Comparison of ENCODE assay signal across 1 cellular context in the genomic region with DNA sequence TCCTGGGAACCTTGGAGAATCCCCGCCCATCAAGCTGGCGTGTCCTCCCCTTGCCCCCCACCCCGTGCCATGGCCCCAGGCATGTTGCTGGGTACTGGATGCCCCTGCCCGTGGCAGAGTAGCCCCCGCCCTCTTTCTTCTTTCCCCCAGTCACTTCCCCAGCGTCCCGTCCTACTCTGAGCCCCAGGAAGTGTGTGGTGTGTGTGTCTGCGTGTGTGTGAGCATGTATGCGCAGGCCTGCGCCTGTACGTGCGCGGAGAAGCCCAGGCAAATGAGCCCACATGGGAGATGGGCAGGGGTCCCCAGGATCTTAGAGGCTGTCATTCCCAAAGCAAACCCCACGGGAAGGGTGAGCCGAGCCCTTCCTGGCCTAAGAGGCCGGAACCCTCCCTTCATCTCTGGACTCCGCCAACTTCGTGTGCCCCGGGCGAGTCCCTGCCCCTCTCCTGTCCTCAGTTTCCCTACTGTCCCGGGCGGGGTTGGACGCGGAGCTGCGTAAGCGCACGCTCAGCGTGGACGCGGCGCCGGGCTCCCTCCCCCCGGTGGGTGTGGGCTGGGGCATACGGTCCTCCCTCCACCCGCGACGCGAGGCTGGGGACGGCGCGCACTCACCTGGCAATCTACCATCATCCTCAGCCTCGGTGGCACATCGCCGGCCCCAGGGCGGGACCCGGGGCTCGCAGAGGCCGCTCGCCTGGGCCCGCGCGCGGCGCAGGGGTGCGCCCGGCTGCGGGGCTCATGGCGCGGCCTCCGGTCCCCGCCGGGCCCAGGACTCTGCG.
TF ChIP-seq lines count a peak whose summit lies in the region.

No MANE protein-coding gene starts in this region.

TF ChIP-seq in GM12891, 5 proteins besides CTCF, POLR2A, EP300 and RAD21:
- TF ChIP-seq TAF1 (IDR thresholded peaks at IDR 0.05; ENCODE audit: low read depth, low read length) (0 out of 2 replicates have a peak, but pooled peaks have one; percentile 26), SPI1 (IDR thresholded peaks at IDR 0.05; ENCODE audit: low read depth, low read length) (peak; percentile 7; the same call in 1 of the 2 replicates), PAX5 (IDR thresholded peaks at IDR 0.05; ENCODE audit: insufficient read depth, low read length, severe bottlenecking) (no peak), POLR2AphosphoS5 (IDR thresholded peaks at IDR 0.05; ENCODE audit: low read depth, low read length) (no peak), POU2F2 (IDR thresholded peaks at IDR 0.05; ENCODE audit: low read depth, low read length) (peak; percentile 42; the same call in 1 of the 2 replicates)
